Comparison of ENCODE assay signal across 11 cellular contexts in the genomic region with DNA sequence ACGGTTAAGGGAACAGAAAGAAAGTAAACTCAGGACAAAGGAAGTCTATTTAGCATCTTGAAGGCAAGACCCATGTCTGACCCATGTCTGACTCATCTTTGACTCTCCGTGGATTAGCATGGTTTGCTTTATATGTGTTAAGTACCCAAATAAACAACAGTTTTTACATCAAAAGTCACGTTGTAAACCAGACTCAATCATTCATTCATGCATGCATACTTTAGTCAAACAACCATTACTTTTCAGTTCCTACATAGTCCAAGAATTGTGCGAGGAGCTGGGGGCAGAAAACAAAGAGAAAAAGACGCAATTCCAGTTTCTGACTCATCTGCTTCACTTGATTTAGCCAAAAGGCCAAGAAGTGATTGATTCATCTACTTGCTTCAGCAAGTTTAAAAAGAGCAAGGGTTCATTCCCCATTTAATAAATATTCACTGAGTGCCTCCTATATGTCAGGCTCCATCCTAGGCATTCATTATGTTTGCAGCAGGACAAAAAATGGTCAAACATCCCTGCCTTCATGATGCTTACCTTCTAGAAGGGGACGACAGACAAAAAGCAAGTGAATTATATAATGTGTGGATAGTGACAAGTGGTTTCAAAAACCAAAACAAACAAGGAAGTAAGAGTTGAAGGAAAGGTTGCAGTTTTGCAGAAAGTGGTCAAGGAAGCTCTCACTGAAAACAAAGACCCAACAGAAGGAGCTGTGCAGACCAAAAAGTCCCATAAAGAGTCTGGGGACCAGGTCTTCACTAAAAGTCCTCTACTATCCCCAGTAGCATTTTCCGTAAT.
A peak's percentile ranks its signal among the peaks of the same experiment; 100 is the strongest.
DNase-seq lines count a peak whose midpoint lies in the region; ATAC-seq and TF ChIP-seq lines count a peak whose summit lies in the region.
"Had no signal": no experiment of that assay in that cellular context is flagged by ENCODE, and none has a peak within 500 bp of the region (broad histone marks: within the 10 kb centered on the region; RNA-seq: fewer than 3 reads in every experiment).

No MANE protein-coding gene starts in this region.

- no peak for TF ChIP-seq CTCF in upper lobe of left lung (IDR thresholded peaks at IDR 0.05)

- no peak overlapping the region for H3K4me3 Mint-ChIP-seq in activated naive CD4-positive, alpha-beta T cell treated with anti-CD3 and anti-CD28 coated beads, Interleukin-2, amount 10 ng/mL, durations not matched to agents 7 days and 5 days

- peaks cover 9% of the 10 kb centered on the region for H3K36me3 Mint-ChIP-seq in activated naive CD4-positive, alpha-beta T cell treated with anti-CD3 and anti-CD28 coated beads, Interleukin-2, amount 10 ng/mL, durations not matched to agents 7 days and 5 days

- ATAC-seq in upper lobe of left lung (ENCODE audit: low FRiP score in 2 of 2): peak in 1 of 2 donors; percentile 49

- TF ChIP-seq EP300 in upper lobe of left lung (IDR thresholded peaks at IDR 0.05): no peak

- H3K4me3 ChIP-seq in upper lobe of left lung: no peak overlapping the region

- H3K9me3 ChIP-seq in upper lobe of left lung: no peaks in the 10 kb centered on the region

- 51 to 59% methylated on average over 7 of the region's 7 CpGs for WGBS in upper lobe of left lung, 2 donors

- H3K9me3 Mint-ChIP-seq in activated naive CD4-positive, alpha-beta T cell treated with anti-CD3 and anti-CD28 coated beads, Interleukin-2, amount 10 ng/mL, durations not matched to agents 7 days and 5 days: peaks cover 15% of the 10 kb centered on the region

- DNase-seq in activated naive CD4-positive, alpha-beta T cell treated with anti-CD3 and anti-CD28 coated beads, Interleukin-2, amount 10 ng/mL, durations not matched to agents 7 days and 5 days: no peak
- DNase-seq in activated naive CD4-positive, alpha-beta T cell treated with anti-CD3 and anti-CD28 coated beads, Interleukin-2, amount 50 U/mL, for 16 hours: no peak
- DNase-seq in RPMI7951 (ENCODE audit: low read depth) (peak; percentile 86), fibroblast of gingiva (ENCODE audit: low read depth) (peak; percentile 58), upper lobe of left lung (no peak), NCI-H187 (lab: John Stamatoyannopoulos, UW) (no peak), head of caudate nucleus (no peak)
- DNase-seq in stimulated activated CD4-positive, alpha-beta T cell treated with anti-CD3 and anti-CD28 coated beads, Interleukin-4, amount 100 ng/mL, for 24 hours: no peak
- DNase-seq: anterior cingulate cortex, COR-L47, NCI-H510A had no signal

- peak overlapping the region in 3 of 4 donors; percentile 9 to 36 (median 24) for H3K27ac ChIP-seq in upper lobe of left lung

- no peaks in the 10 kb centered on the region for H3K27me3 ChIP-seq in upper lobe of left lung

- CTCF ChIA-PET in activated naive CD4-positive, alpha-beta T cell treated with anti-CD3 and anti-CD28 coated beads, Interleukin-2, amount 10 ng/mL, durations not matched to agents 7 days and 5 days (lab: Charles Lee): interaction anchor here (0.9 to 1.2 kb wide), 2 partner anchors 9 to 164 kb away, joined by 3 to 5 read pairs; no protein-coding TSS in a partner anchor

- intact Hi-C loops in head of caudate nucleus (cut with DNase I): no loop called here

- H3K27me3 Mint-ChIP-seq in activated naive CD4-positive, alpha-beta T cell treated with anti-CD3 and anti-CD28 coated beads, Interleukin-2, amount 10 ng/mL, durations not matched to agents 7 days and 5 days: no peaks in the 10 kb centered on the region

- TF ChIP-seq POLR2A in upper lobe of left lung (IDR thresholded peaks at IDR 0.05): no peak

- H3K4me1 ChIP-seq in upper lobe of left lung: peaks cover 5 to 11% (median 9%) of the 10 kb centered on the region in 4 donors

- H3K4me1 Mint-ChIP-seq in activated naive CD4-positive, alpha-beta T cell treated with anti-CD3 and anti-CD28 coated beads, Interleukin-2, amount 10 ng/mL, durations not matched to agents 7 days and 5 days: peaks cover 76% of the 10 kb centered on the region

- H3K27ac Mint-ChIP-seq in activated naive CD4-positive, alpha-beta T cell treated with anti-CD3 and anti-CD28 coated beads, Interleukin-2, amount 10 ng/mL, durations not matched to agents 7 days and 5 days: peak overlapping the region; percentile 91

- no peaks in the 10 kb centered on the region for H3K36me3 ChIP-seq in upper lobe of left lung

Comparison
In these comparisons a context has a peak if more than half of its experiments do, and no peak if none do; other contexts are left out.
1. DNase-seq: peak in RPMI7951 (single experiment) and fibroblast of gingiva (single experiment); none in activated naive CD4-positive, alpha-beta T cell treated with anti-CD3 and anti-CD28 coated beads, Interleukin-2, amount 10 ng/mL, durations not matched to agents 7 days and 5 days (single experiment), activated naive CD4-positive, alpha-beta T cell treated with anti-CD3 and anti-CD28 coated beads, Interleukin-2, amount 50 U/mL, for 16 hours (single experiment), upper lobe of left lung (0 of 2), NCI-H187 (0 of 2), head of caudate nucleus (0 of 42) and stimulated activated CD4-positive, alpha-beta T cell treated with anti-CD3 and anti-CD28 coated beads, Interleukin-4, amount 100 ng/mL, for 24 hours (single experiment).